In genomic region chr14:79680087-79680486, GRCh38 we compare ENCODE assay signal across 20 cellular contexts.
DNase-seq lines count a peak whose midpoint lies in the region; ATAC-seq and TF ChIP-seq lines count a peak whose summit lies in the region.
"Had no signal": no experiment of that assay in that cellular context is flagged by ENCODE, and none has a peak within 500 bp of the region (broad histone marks: within the 10 kb centered on the region; RNA-seq: fewer than 3 reads in every experiment).

No MANE protein-coding gene starts in this region.

- H3K18ac ChIP-seq in mesendoderm (ENCODE audit: low read length): no peak overlapping the region

- no peak overlapping the region for H3K56ac ChIP-seq in mesendoderm (ENCODE audit: low read length)

- no peaks in the 10 kb centered on the region; the same call in 1 of the 2 replicates for H3K36me3 Mint-ChIP-seq in WTC11
- H3K36me3 Mint-ChIP-seq in endodermal cell (ENCODE audit: low read depth): no peaks in the 10 kb centered on the region
- H3K36me3 Mint-ChIP-seq: CD4-positive, CD25-positive, alpha-beta regulatory T cell; CD8-positive, alpha-beta T cell had no signal

- no peak overlapping the region for H3K23ac ChIP-seq in mesendoderm (ENCODE audit: low read length)

- peak; percentile 95 for ATAC-seq in WTC11
- ATAC-seq in GM19324 (IDR thresholded peaks at IDR 0.05; ENCODE audit: low FRiP score, unreplicated experiment): no peak
- no peak for ATAC-seq in HG03095 (IDR thresholded peaks at IDR 0.05; ENCODE audit: unreplicated experiment)
- no peak for ATAC-seq in GM19467 (IDR thresholded peaks at IDR 0.05; ENCODE audit: unreplicated experiment)
- ATAC-seq: CD8-positive, alpha-beta T cell had no signal

- H3K27ac ChIP-seq in endodermal cell (ENCODE audit: low read depth, low read length) (no peak overlapping the region), mesendoderm (ENCODE audit: low read depth, low read length) (no peak overlapping the region)
- H3K27ac ChIP-seq: 22Rv1, BLaER1, C4-2B had no signal

- H3K27me3 ChIP-seq in endodermal cell (ENCODE audit: control insufficient read depth, insufficient read depth, low read length, poor library complexity, severe bottlenecking): no peaks in the 10 kb centered on the region
- H3K27me3 ChIP-seq in mesendoderm (ENCODE audit: insufficient read depth, low read length, poor library complexity): no peaks in the 10 kb centered on the region
- H3K27me3 ChIP-seq: BLaER1 had no signal

- H3K4me3 ChIP-seq in endodermal cell (ENCODE audit: low read length) (no peak overlapping the region), mesendoderm (ENCODE audit: low read length) (no peak overlapping the region)
- H3K4me3 ChIP-seq: BLaER1, HAP-1 had no signal

- no peak overlapping the region for H3K4me3 Mint-ChIP-seq in WTC11
- no peak overlapping the region for H3K4me3 Mint-ChIP-seq in endodermal cell
- H3K4me3 Mint-ChIP-seq: B cell; CD4-positive, CD25-positive, alpha-beta regulatory T cell; CD8-positive, alpha-beta T cell; HFFc6 had no signal

- H3K4me1 Mint-ChIP-seq in WTC11 (peaks cover 28% of the 10 kb centered on the region), endodermal cell (peaks cover 34% of the 10 kb centered on the region)
- H3K4me1 Mint-ChIP-seq: B cell; CD4-positive, CD25-positive, alpha-beta regulatory T cell had no signal

- TF ChIP-seq CTCF in WTC11 (IDR thresholded peaks at IDR 0.05) (no peak), endodermal cell (conservative IDR thresholded peaks at IDR 0.05) (no peak)

- no peak overlapping the region for H2BK5ac ChIP-seq in mesendoderm (ENCODE audit: low read length)

- H3K27me3 Mint-ChIP-seq in WTC11 (ENCODE audit: low read depth) (no peaks in the 10 kb centered on the region; the same call in 1 of the 2 replicates), endodermal cell (ENCODE audit: insufficient read depth) (no peaks in the 10 kb centered on the region)
- H3K27me3 Mint-ChIP-seq: B cell; CD4-positive, CD25-positive, alpha-beta regulatory T cell had no signal

- no peak overlapping the region for H4K5ac ChIP-seq in mesendoderm (ENCODE audit: low read length)

- H3K27ac Mint-ChIP-seq in WTC11 (peak overlapping the region; percentile 8; the same call in 1 of the 2 replicates), endodermal cell (peak overlapping the region; percentile 4)
- H3K27ac Mint-ChIP-seq: B cell; CD4-positive, CD25-positive, alpha-beta regulatory T cell; CD8-positive, alpha-beta T cell; HFFc6 had no signal

- H2AK5ac ChIP-seq in mesendoderm (ENCODE audit: low read length): no peak overlapping the region

- H3K9ac ChIP-seq in endodermal cell (ENCODE audit: extremely low read depth, low read length, poor library complexity, severe bottlenecking) (no peak overlapping the region), mesendoderm (ENCODE audit: low read length) (no peak overlapping the region)
- H3K9ac ChIP-seq: BLaER1 had no signal

- H3K9me3 ChIP-seq in endodermal cell (ENCODE audit: control insufficient read depth, low read length): no peaks in the 10 kb centered on the region
- H3K9me3 ChIP-seq: BLaER1, Caco-2, HAP-1 had no signal

- H3K36me3 ChIP-seq in endodermal cell (ENCODE audit: control insufficient read depth, insufficient read depth, low read length) (no peaks in the 10 kb centered on the region), mesendoderm (ENCODE audit: control insufficient read depth, insufficient read depth, low read length) (no peaks in the 10 kb centered on the region)
- H3K36me3 ChIP-seq: BLaER1, HAP-1 had no signal

- no peak overlapping the region for H3K4ac ChIP-seq in mesendoderm (ENCODE audit: low read depth, low read length)

- H3K79me2 ChIP-seq in mesendoderm (ENCODE audit: control insufficient read depth, insufficient read depth, low read length): no peaks in the 10 kb centered on the region

- POLR2A ChIA-PET in WTC11 (lab: Charles Lee): no interaction called here

- CTCF ChIA-PET in WTC11 (lab: Charles Lee): no interaction called here

- no peak overlapping the region for H4K8ac ChIP-seq in mesendoderm (ENCODE audit: low read depth, low read length)

- no peaks in the 10 kb centered on the region for H3K79me1 ChIP-seq in mesendoderm (ENCODE audit: low read length)

- no peak overlapping the region for H2BK120ac ChIP-seq in mesendoderm (ENCODE audit: low read depth, low read length)

- DNase-seq in ELF-1 (ENCODE audit: low read depth, low spot score): peak; percentile 6
- peak; percentile 17 for DNase-seq in WTC11 (ENCODE audit: low spot score)
- DNase-seq in endodermal cell: peak; percentile 67
- peak; percentile 8 for DNase-seq in mesendoderm
- DNase-seq: Caco-2; CD4-positive, CD25-positive, alpha-beta regulatory T cell; CD8-positive, alpha-beta T cell; DMS153; DND-41; GDM1; GOT3; HFFc6 had no signal

- H3K4me2 ChIP-seq in mesendoderm (ENCODE audit: low read length): no peak overlapping the region
- H3K4me2 ChIP-seq: BLaER1 had no signal

- H3K9me3 Mint-ChIP-seq in WTC11 (peaks cover 11% of the 10 kb centered on the region; the same call in 1 of the 2 replicates), endodermal cell (no peaks in the 10 kb centered on the region)
- H3K9me3 Mint-ChIP-seq: CD8-positive, alpha-beta T cell had no signal

- no peaks in the 10 kb centered on the region for H3K4me1 ChIP-seq in endodermal cell (ENCODE audit: control insufficient read depth, insufficient read depth, low read length)
- H3K4me1 ChIP-seq in mesendoderm (ENCODE audit: control insufficient read depth, low read depth, low read length): no peaks in the 10 kb centered on the region
- H3K4me1 ChIP-seq: Caco-2, HAP-1 had no signal

- WGBS in endodermal cell (ENCODE audit: insufficient coverage in 1 of 2, insufficient read length in 1 of 2), 2 experiments: 76 to 87% methylated on average over 3 to 5 of the region's 5 CpGs
- no CpG with 5 or more reads among the region's 5 CpGs for WGBS in mesendoderm (ENCODE audit: extremely low coverage, insufficient coverage, low lambda C conversion rate)

- H2BK15ac ChIP-seq in mesendoderm (replicated peaks; ENCODE audit: low read depth): no peak overlapping the region

TF ChIP-seq in WTC11, 78 proteins besides CTCF, POLR2A, EP300 and RAD21:
- TF ChIP-seq ZSCAN18 (CRISPR knock-in tag; IDR thresholded peaks at IDR 0.05) (no peak), NR2C2 (CRISPR knock-in tag; IDR thresholded peaks at IDR 0.05) (no peak), ZNF121 (CRISPR knock-in tag; IDR thresholded peaks at IDR 0.05) (no peak), ZNF416 (CRISPR knock-in tag; IDR thresholded peaks at IDR 0.05) (no peak), PRRX2 (CRISPR knock-in tag; IDR thresholded peaks at IDR 0.05) (no peak)

Comparison
In these comparisons a context has a peak if more than half of its experiments do, and no peak if none do; other contexts are left out.
1. DNase-seq: peak in every context shown above with its lines; median percentile 67 in endodermal cell; 17 in WTC11; 8 in mesendoderm; 6 in ELF-1.